10 cellular contexts compared by ENCODE assay signal in genomic region chr11:109865558-109866186, GRCh38.
DNase-seq lines count a peak whose midpoint lies in the region; ATAC-seq and TF ChIP-seq lines count a peak whose summit lies in the region.
"Had no signal": no experiment of that assay in that cellular context is flagged by ENCODE, and none has a peak within 500 bp of the region (broad histone marks: within the 10 kb centered on the region; RNA-seq: fewer than 3 reads in every experiment).

No MANE protein-coding gene starts in this region.

- H3K4me3 ChIP-seq in dorsolateral prefrontal cortex, result no peak overlapping the region
- H3K4me3 ChIP-seq: K562 had no signal

- TF ChIP-seq CTCF in dorsolateral prefrontal cortex (IDR thresholded peaks at IDR 0.05 in 54 of 56, conservative IDR thresholded peaks at IDR 0.05 in 2 of 56; ENCODE audit: low read depth in 1 of 56, partially characterized antibody in 56 of 56), result peak in 52 of 56 donors; percentile 10 to 63 (median 41)
- TF ChIP-seq CTCF in GM13976 (IDR thresholded peaks at IDR 0.05; ENCODE audit: borderline replicate concordance, control extremely low read depth, extremely low read depth, insufficient read depth, missing control alignments), result no peak

- intact Hi-C loops in dorsolateral prefrontal cortex (cut with DNase I), result no loop called here

- no peaks in the 10 kb centered on the region for H3K27me3 ChIP-seq in dorsolateral prefrontal cortex

- H3K27ac ChIP-seq in dorsolateral prefrontal cortex, result no peak overlapping the region

- no peak for ATAC-seq in GM19023 (IDR thresholded peaks at IDR 0.05; ENCODE audit: unreplicated experiment)
- ATAC-seq in GM21529 (IDR thresholded peaks at IDR 0.05; ENCODE audit: unreplicated experiment), result no peak
- ATAC-seq: K562 had no signal

- in situ Hi-C loops in GM13976 (cut with MboI; ENCODE audit: low sequenced_read_pairs, unreplicated experiment), result loop anchor here (25.0 kb wide), 1 partner anchor 497 kb away; no protein-coding TSS in a partner anchor

- DNase-seq in NCI-H1105 treated with DMSO at 0.1 percent for 48 hours (lab: John Stamatoyannopoulos, UW), result peak; percentile 14
- DNase-seq in NCI-H1105 (lab: John Stamatoyannopoulos, UW), result no peak
- DNase-seq in NCI-H2081 (lab: John Stamatoyannopoulos, UW), result peak; percentile 21 to 61
- peak in 9 of 10 donors; percentile 8 to 65 (median 55) for DNase-seq in dorsolateral prefrontal cortex
- DNase-seq in putamen (ENCODE audit: low spot score), result peak; percentile 51
- no peak for DNase-seq in GM13976 (ENCODE audit: low spot score)
- DNase-seq: naive B cell had no signal

Comparison
In these comparisons a context has a peak if more than half of its experiments do, and no peak if none do; other contexts are left out.
1. DNase-seq: peak in NCI-H1105 treated with DMSO at 0.1 percent for 48 hours (single experiment), NCI-H2081 (2 of 2), dorsolateral prefrontal cortex (9 of 10) and putamen (single experiment); none in NCI-H1105 (single experiment) and GM13976 (single experiment).